Comparison of ENCODE assay signal across 1 cellular context in genomic region chr11:35583126-35583525, GRCh38.
TF ChIP-seq lines count a peak whose summit lies in the region.

No MANE protein-coding gene starts in this region.

TF ChIP-seq in HepG2, 621 proteins besides CTCF, POLR2A, EP300 and RAD21:
- no peak for TF ChIP-seq ZNF10 (CRISPR knock-in tag; IDR thresholded peaks at IDR 0.05; ENCODE audit: borderline replicate concordance, low read depth)
- no peak for TF ChIP-seq ZNF580 (CRISPR knock-in tag; IDR thresholded peaks at IDR 0.05; ENCODE audit: borderline replicate concordance, low read depth)
- TF ChIP-seq TOPORS (CRISPR knock-in tag; IDR thresholded peaks at IDR 0.05) = no peak
- no peak for TF ChIP-seq ZNF691 (CRISPR knock-in tag; IDR thresholded peaks at IDR 0.05; ENCODE audit: borderline replicate concordance, low read depth)
- no peak for TF ChIP-seq ZFP82 (CRISPR knock-in tag; IDR thresholded peaks at IDR 0.05; ENCODE audit: borderline replicate concordance)
- TF ChIP-seq PHF5A (CRISPR knock-in tag; IDR thresholded peaks at IDR 0.05; ENCODE audit: low read depth, unreplicated experiment) = no peak
- no peak for TF ChIP-seq ZNF256 (CRISPR knock-in tag; conservative IDR thresholded peaks at IDR 0.05)
- no peak for TF ChIP-seq ZNF607 (CRISPR knock-in tag; IDR thresholded peaks at IDR 0.05; ENCODE audit: borderline replicate concordance)
- no peak for TF ChIP-seq TBL1XR1 (IDR thresholded peaks at IDR 0.05; ENCODE audit: borderline replicate concordance, low read length, partially characterized antibody)
- no peak for TF ChIP-seq AHDC1 (CRISPR knock-in tag; IDR thresholded peaks at IDR 0.05; ENCODE audit: borderline replicate concordance)
- TF ChIP-seq XRCC5 (optimal IDR thresholded peaks at IDR 0.05; ENCODE audit: low read length) = no peak
- no peak for TF ChIP-seq NFATC3 (CRISPR knock-in tag; IDR thresholded peaks at IDR 0.05)
